In genomic region chr10:86836044-86836443, GRCh38 we compare ENCODE assay signal across 20 cellular contexts.
DNase-seq lines count a peak whose midpoint lies in the region; ATAC-seq and TF ChIP-seq lines count a peak whose summit lies in the region.
"Had no signal": no experiment of that assay in that cellular context is flagged by ENCODE, and none has a peak within 500 bp of the region (broad histone marks: within the 10 kb centered on the region; RNA-seq: fewer than 3 reads in every experiment).

No MANE protein-coding gene starts in this region.

- DNase-seq in activated T-cell treated with anti-CD3 and anti-CD28 coated beads, Interleukin-2, amount 50 U/mL, for 72 hours: no peak
- no peak for DNase-seq in activated T-cell treated with anti-CD3 and anti-CD28 coated beads, Interleukin-2, amount 50 U/mL, for 1 hour
- peak; percentile 29 for DNase-seq in astrocyte of the spinal cord (ENCODE audit: low read depth, low spot score)
- DNase-seq in iris pigment epithelial cell (ENCODE audit: low read depth): peak; percentile 31
- no peak for DNase-seq in stimulated activated effector memory CD8-positive, alpha-beta T cell treated with anti-CD3 and anti-CD28 coated beads, Interleukin-12 subunit alpha, Interleukin-12 subunit beta, amount 100 ng/mL, for 72 hours (ENCODE audit: low spot score in 2 of 2)
- DNase-seq in DMS 273 treated with DMSO at 0.1 percent for 48 hours (lab: John Stamatoyannopoulos, UW): no peak
- DNase-seq: COR-L47, DMS53, GM23248, Karpas-422, NCI-H1417, NCI-H2029, NCI-H510A, NCI-H82, Peyer's patch, Right ventricle myocardium superior had no signal

- in situ Hi-C loops in astrocyte of the spinal cord (cut with HindIII; ENCODE audit: low sequenced_read_pairs): no loop called here

- no peaks in the 10 kb centered on the region for H3K27me3 Mint-ChIP-seq in activated T-cell treated with anti-CD3 and anti-CD28 coated beads, Interleukin-2, amount 50 U/mL, for 72 hours (ENCODE audit: low read depth)

- no peak overlapping the region for H3K4me3 ChIP-seq in astrocyte of the spinal cord (ENCODE audit: low read depth, low read length)
- H3K4me3 ChIP-seq: GM23248, Peyer's patch had no signal

- H3K36me3 Mint-ChIP-seq in activated T-cell treated with anti-CD3 and anti-CD28 coated beads, Interleukin-2, amount 50 U/mL, for 72 hours (ENCODE audit: insufficient read depth in 2 of 2): no peaks in the 10 kb centered on the region
- H3K36me3 Mint-ChIP-seq in stimulated activated effector memory CD8-positive, alpha-beta T cell treated with anti-CD3 and anti-CD28 coated beads, Interleukin-12 subunit alpha, Interleukin-12 subunit beta, amount 100 ng/mL, for 72 hours: peaks cover 11% of the 10 kb centered on the region
- H3K36me3 Mint-ChIP-seq: CD14-positive monocyte had no signal

- no peak overlapping the region for H3K4me3 Mint-ChIP-seq in activated T-cell treated with anti-CD3 and anti-CD28 coated beads, Interleukin-2, amount 50 U/mL, for 72 hours
- no peak overlapping the region for H3K4me3 Mint-ChIP-seq in stimulated activated effector memory CD8-positive, alpha-beta T cell treated with anti-CD3 and anti-CD28 coated beads, Interleukin-12 subunit alpha, Interleukin-12 subunit beta, amount 100 ng/mL, for 72 hours
- H3K4me3 Mint-ChIP-seq: CD14-positive monocyte had no signal

- peak; percentile 66 to 81 for ATAC-seq in activated T-cell treated with anti-CD3 and anti-CD28 coated beads, Interleukin-2, amount 50 U/mL, for 72 hours (replicated peaks in 1 of 2)
- ATAC-seq in stimulated activated effector memory CD8-positive, alpha-beta T cell treated with anti-CD3 and anti-CD28 coated beads, Interleukin-12 subunit alpha, Interleukin-12 subunit beta, amount 100 ng/mL, for 72 hours: peak; percentile 99
- ATAC-seq in GM21526 (IDR thresholded peaks at IDR 0.05; ENCODE audit: low FRiP score, unreplicated experiment) (no peak), HG03432 (IDR thresholded peaks at IDR 0.05; ENCODE audit: unreplicated experiment) (no peak)
- ATAC-seq: HepG2 had no signal

- peaks cover 11% of the 10 kb centered on the region for H3K4me1 Mint-ChIP-seq in activated T-cell treated with anti-CD3 and anti-CD28 coated beads, Interleukin-2, amount 50 U/mL, for 72 hours (ENCODE audit: low read depth)
- peaks cover 26% of the 10 kb centered on the region for H3K4me1 Mint-ChIP-seq in stimulated activated effector memory CD8-positive, alpha-beta T cell treated with anti-CD3 and anti-CD28 coated beads, Interleukin-12 subunit alpha, Interleukin-12 subunit beta, amount 100 ng/mL, for 72 hours
- H3K4me1 Mint-ChIP-seq: CD14-positive monocyte had no signal

- H3K27ac Mint-ChIP-seq in activated T-cell treated with anti-CD3 and anti-CD28 coated beads, Interleukin-2, amount 50 U/mL, for 72 hours: no peak overlapping the region
- peak overlapping the region; percentile 44 for H3K27ac Mint-ChIP-seq in stimulated activated effector memory CD8-positive, alpha-beta T cell treated with anti-CD3 and anti-CD28 coated beads, Interleukin-12 subunit alpha, Interleukin-12 subunit beta, amount 100 ng/mL, for 72 hours
- H3K27ac Mint-ChIP-seq: CD14-positive monocyte had no signal

- no peaks in the 10 kb centered on the region for H3K9me3 Mint-ChIP-seq in activated T-cell treated with anti-CD3 and anti-CD28 coated beads, Interleukin-2, amount 50 U/mL, for 72 hours
- H3K9me3 Mint-ChIP-seq in stimulated activated effector memory CD8-positive, alpha-beta T cell treated with anti-CD3 and anti-CD28 coated beads, Interleukin-12 subunit alpha, Interleukin-12 subunit beta, amount 100 ng/mL, for 72 hours: no peaks in the 10 kb centered on the region
- H3K9me3 Mint-ChIP-seq: CD14-positive monocyte had no signal

- no peak for TF ChIP-seq CTCF in astrocyte of the spinal cord (IDR thresholded peaks at IDR 0.05; ENCODE audit: low read depth, low read length)

Comparison
In these comparisons a context has a peak if more than half of its experiments do, and no peak if none do; other contexts are left out.
1. ATAC-seq: peak in activated T-cell treated with anti-CD3 and anti-CD28 coated beads, Interleukin-2, amount 50 U/mL, for 72 hours (2 of 2) and stimulated activated effector memory CD8-positive, alpha-beta T cell treated with anti-CD3 and anti-CD28 coated beads, Interleukin-12 subunit alpha, Interleukin-12 subunit beta, amount 100 ng/mL, for 72 hours (single experiment); none in GM21526 (single experiment) and HG03432 (single experiment).
2. DNase-seq: peak in astrocyte of the spinal cord (single experiment) and iris pigment epithelial cell (single experiment); none in activated T-cell treated with anti-CD3 and anti-CD28 coated beads, Interleukin-2, amount 50 U/mL, for 72 hours (0 of 2), activated T-cell treated with anti-CD3 and anti-CD28 coated beads, Interleukin-2, amount 50 U/mL, for 1 hour (single experiment), stimulated activated effector memory CD8-positive, alpha-beta T cell treated with anti-CD3 and anti-CD28 coated beads, Interleukin-12 subunit alpha, Interleukin-12 subunit beta, amount 100 ng/mL, for 72 hours (0 of 2) and DMS 273 treated with DMSO at 0.1 percent for 48 hours (single experiment).